ENCODE assay signal across 21 cellular contexts in genomic region chr10:12701696-12702095, GRCh38.
DNase-seq lines count a peak whose midpoint lies in the region; ATAC-seq and TF ChIP-seq lines count a peak whose summit lies in the region.
"Had no signal": no experiment of that assay in that cellular context is flagged by ENCODE, and none has a peak within 500 bp of the region (broad histone marks: within the 10 kb centered on the region; RNA-seq: fewer than 3 reads in every experiment).

No MANE protein-coding gene starts in this region.

- H4K91ac ChIP-seq in IMR-90 (ENCODE audit: insufficient read depth, low read depth, low read length) (peak overlapping the region; percentile 84), mesenchymal stem cell (ENCODE audit: low read length) (no peak overlapping the region)

- H3K27ac Mint-ChIP-seq in CD8-positive, alpha-beta T cell = peak overlapping the region; percentile 34
- peak overlapping the region; percentile 95 for H3K27ac Mint-ChIP-seq in chondrocyte (ENCODE audit: unreplicated experiment)
- H3K27ac Mint-ChIP-seq in immature natural killer cell = no peak overlapping the region
- H3K27ac Mint-ChIP-seq: activated naive CD8-positive, alpha-beta T cell had no signal

- H4K20me1 ChIP-seq in IMR-90 (ENCODE audit: insufficient read depth, low read length) = no peaks in the 10 kb centered on the region

- peak overlapping the region in 1 of 2 experiments; percentile 61 for H2BK12ac ChIP-seq in mesenchymal stem cell (ENCODE audit: low read length in 2 of 2)

- 0 out of 4 replicates have a peak, but pooled peaks cover 0 to 4% of the 10 kb centered on the region in 2 experiments for H3K79me1 ChIP-seq in IMR-90 (ENCODE audit: low read depth in 1 of 2, low read length in 2 of 2)
- H3K79me1 ChIP-seq in mesenchymal stem cell (replicated peaks; ENCODE audit: low read length, poor library complexity, severe bottlenecking) = peaks cover 10% of the 10 kb centered on the region

- no peak for TF ChIP-seq CTCF in CD8-positive, alpha-beta T cell (IDR thresholded peaks at IDR 0.05)
- TF ChIP-seq CTCF in IMR-90 (conservative IDR thresholded peaks at IDR 0.05; ENCODE audit: low read depth, low read length) (no peak), chondrocyte (IDR thresholded peaks at IDR 0.05) (no peak)

- intact Hi-C loops in CD8-positive, alpha-beta T cell (cut with DNase I, micrococcal nuclease) = loop anchor here in 1 of 2 experiments (10.0 kb wide), 1 partner anchor 403 kb away; the partner anchor contains the start of gene OPTN
- intact Hi-C loops in IMR-90 (cut with micrococcal nuclease) = no loop called here

- CTCF ChIA-PET in CD8-positive, alpha-beta T cell (lab: Charles Lee) = interaction anchor here (5.3 kb wide), 1 partner anchor 9 kb away, joined by 30 read pairs; no protein-coding TSS in a partner anchor
- CTCF ChIA-PET in IMR-90 (lab: Yijun Ruan, JAX) = no interaction called here

- peak overlapping the region; percentile 63 for H2BK20ac ChIP-seq in IMR-90 (ENCODE audit: low read depth, low read length)

- no peak overlapping the region for H2AK9ac ChIP-seq in IMR-90 (replicated peaks; ENCODE audit: low read depth, low read length, poor library complexity)

- POLR2A ChIA-PET in CD8-positive, alpha-beta T cell (lab: Charles Lee) = no interaction called here
- POLR2A ChIA-PET in IMR-90 (lab: Charles Lee; ENCODE audit: unreplicated experiment) = no interaction called here

- in situ Hi-C loops in IMR-90 (cut with MboI; ENCODE audit: low sequenced_read_pairs) = loop anchor here (25.0 kb wide), 1 partner anchor 361 kb away; no protein-coding TSS in a partner anchor

- peak overlapping the region; percentile 75 for H3K14ac ChIP-seq in IMR-90 (replicated peaks; ENCODE audit: low read depth, low read length)
- no peak overlapping the region for H3K14ac ChIP-seq in mesenchymal stem cell (ENCODE audit: low read length in 2 of 2)

- no peak overlapping the region for H3K4me3 ChIP-seq in CD8-positive, alpha-beta T cell (ENCODE audit: low read depth, low read length)
- H3K4me3 ChIP-seq in IMR-90 (ENCODE audit: insufficient read depth, low read depth, low read length) (no peak overlapping the region), mesenchymal stem cell (ENCODE audit: insufficient read depth in 1 of 2, low read depth in 1 of 2, low read length in 2 of 2) (no peak overlapping the region)
- H3K4me3 ChIP-seq: GM12878, lung, smooth muscle cell had no signal

- H2BK5ac ChIP-seq in IMR-90 (ENCODE audit: low read depth, low read length, poor library complexity, severe bottlenecking) (peak overlapping the region; percentile 71), mesenchymal stem cell (ENCODE audit: low read depth, low read length, poor library complexity, severe bottlenecking) (no peak overlapping the region)

- H3K9ac ChIP-seq in IMR-90 (ENCODE audit: low read depth, low read length) (no peak overlapping the region), mesenchymal stem cell (ENCODE audit: low read length) (no peak overlapping the region)

- no peaks in the 10 kb centered on the region for H3K9me3 Mint-ChIP-seq in CD8-positive, alpha-beta T cell
- H3K9me3 Mint-ChIP-seq in chondrocyte (ENCODE audit: low read depth) = peaks cover 2% of the 10 kb centered on the region
- H3K9me3 Mint-ChIP-seq in immature natural killer cell = no peaks in the 10 kb centered on the region

- peaks cover 19% of the 10 kb centered on the region for H3K9me1 ChIP-seq in IMR-90 (ENCODE audit: insufficient read depth, low read length)

- no TSS peak for BruUV-seq in IMR-90 (replicated peaks; lab: Mats Ljungman, UMichigan)

- H2AFZ ChIP-seq in IMR-90 (replicated peaks; ENCODE audit: low read length, poor library complexity) (peak overlapping the region; percentile 55), mesenchymal stem cell (ENCODE audit: low read depth, low read length) (no peak overlapping the region)

- H3K4me2 ChIP-seq in IMR-90 (ENCODE audit: low read depth, low read length) (no peak overlapping the region), mesenchymal stem cell (ENCODE audit: low read length, poor library complexity, severe bottlenecking) (no peak overlapping the region)
- H3K4me2 ChIP-seq: smooth muscle cell had no signal

- no peak for TF ChIP-seq RAD21 in IMR-90 (IDR thresholded peaks at IDR 0.05; ENCODE audit: low read length)

- H3K27me3 ChIP-seq in CD8-positive, alpha-beta T cell (ENCODE audit: insufficient read depth, low read length) = no peaks in the 10 kb centered on the region
- H3K27me3 ChIP-seq in IMR-90 (ENCODE audit: control insufficient read depth, insufficient read depth, low read length) (no peaks in the 10 kb centered on the region), mesenchymal stem cell (ENCODE audit: control insufficient read depth in 1 of 2, insufficient read depth in 1 of 2, low read length in 2 of 2) (no peaks in the 10 kb centered on the region)
- H3K27me3 ChIP-seq: brain microvascular endothelial cell had no signal

- DNase-seq in CD8-positive, alpha-beta T cell = no peak
- DNase-seq in IMR-90 (peak; percentile 57), chondrocyte (ENCODE audit: low spot score) (no peak), mesenchymal stem cell (peak; percentile 59), immature natural killer cell (no peak), inferior parietal cortex (ENCODE audit: extremely low spot score) (no peak), HT-29 (ENCODE audit: low spot score) (no peak)
- DNase-seq: activated CD4-positive, alpha-beta T cell treated with anti-CD3 and anti-CD28 coated beads, Interleukin-2, amount 50 U/mL, for 4 hours; activated T-cell treated with anti-CD3 and anti-CD28 coated beads, Interleukin-2, amount 50 U/mL, for 1 hour; AML-193; brain microvascular endothelial cell; GF-D8; Karpas-422; NCI-H1092; NCI-H2081 treated with DMSO at 0.1 percent for 48 hours; stimulated activated CD8-positive, alpha-beta memory T cell treated with anti-CD3 and anti-CD28 coated beads, Interleukin-4, amount 100 ng/mL, for 48 hours had no signal

- H3K4ac ChIP-seq in IMR-90 (ENCODE audit: low read depth, low read length) (peak overlapping the region; percentile 76), mesenchymal stem cell (ENCODE audit: low read depth in 1 of 2, low read length in 2 of 2) (no peak overlapping the region)

- peak overlapping the region; percentile 98 for H2BK120ac ChIP-seq in IMR-90 (ENCODE audit: low read depth, low read length)
- no peak overlapping the region for H2BK120ac ChIP-seq in mesenchymal stem cell (ENCODE audit: low read depth, low read length)

- H4K8ac ChIP-seq in IMR-90 (ENCODE audit: low read depth in 2 of 2, low read length in 2 of 2) = peak overlapping the region; percentile 68; a peak in 3 of 4 replicates
- H4K8ac ChIP-seq in mesenchymal stem cell (ENCODE audit: low read length) = no peak overlapping the region

- H3K4me1 Mint-ChIP-seq in CD8-positive, alpha-beta T cell (ENCODE audit: low read depth) = no peaks in the 10 kb centered on the region
- H3K4me1 Mint-ChIP-seq in chondrocyte (ENCODE audit: low read depth) (peaks cover 91% of the 10 kb centered on the region), immature natural killer cell (peaks cover 10 to 12% of the 10 kb centered on the region in 2 donors)

- no peak overlapping the region for H3K23ac ChIP-seq in IMR-90 (ENCODE audit: low read depth, low read length)
- no peak overlapping the region for H3K23ac ChIP-seq in mesenchymal stem cell (ENCODE audit: low read length in 2 of 2)

- peaks cover 4% of the 10 kb centered on the region for H3K36me3 Mint-ChIP-seq in CD8-positive, alpha-beta T cell
- H3K36me3 Mint-ChIP-seq in chondrocyte (ENCODE audit: low read depth) (no peaks in the 10 kb centered on the region), immature natural killer cell (peaks cover 3 to 9% (median 6%) of the 10 kb centered on the region in 3 donors)

- TF ChIP-seq POLR2A in IMR-90 (IDR thresholded peaks at IDR 0.05; ENCODE audit: low read depth, low read length) = no peak

- H3K4me3 Mint-ChIP-seq in CD8-positive, alpha-beta T cell = no peak overlapping the region
- H3K4me3 Mint-ChIP-seq in chondrocyte (ENCODE audit: unreplicated experiment) = peak overlapping the region; percentile 14
- H3K4me3 Mint-ChIP-seq in immature natural killer cell = no peak overlapping the region
- H3K4me3 Mint-ChIP-seq: activated naive CD8-positive, alpha-beta T cell had no signal

- H4K5ac ChIP-seq in IMR-90 (ENCODE audit: low read depth, low read length) = peak overlapping the region; percentile 85

- H3K56ac ChIP-seq in IMR-90 (ENCODE audit: extremely low read depth, insufficient read depth, low read length) = no peak overlapping the region

- no CpG with 5 or more reads among the region's 6 CpGs for WGBS in IMR-90 (ENCODE audit: extremely low coverage in 2 of 2, insufficient read length in 1 of 2), 2 experiments
- 45% methylated on average over 4 of the region's 6 CpGs for WGBS in mesenchymal stem cell

- no peaks in the 10 kb centered on the region for H3K27me3 Mint-ChIP-seq in CD8-positive, alpha-beta T cell (ENCODE audit: low read depth)
- no peaks in the 10 kb centered on the region for H3K27me3 Mint-ChIP-seq in chondrocyte (ENCODE audit: low read depth)
- H3K27me3 Mint-ChIP-seq in immature natural killer cell (ENCODE audit: low read depth in 3 of 3) = peaks cover 0 to 3% (median 0%) of the 10 kb centered on the region in 3 donors
- H3K27me3 Mint-ChIP-seq: activated naive CD8-positive, alpha-beta T cell had no signal

- H2AK5ac ChIP-seq in IMR-90 (ENCODE audit: low read depth, low read length) (peak overlapping the region; percentile 80), mesenchymal stem cell (ENCODE audit: low read length, severe bottlenecking) (peak overlapping the region; percentile 72)

- H2BK15ac ChIP-seq in IMR-90 (ENCODE audit: low read depth, low read length) = peak overlapping the region; percentile 82; the same call in 2 of the 3 replicates
- no peak overlapping the region for H2BK15ac ChIP-seq in mesenchymal stem cell (ENCODE audit: low read depth, poor library complexity, severe bottlenecking)

- dilution Hi-C loops in IMR-90 (cut with HindIII; ENCODE audit: low sequenced_read_pairs, unreplicated experiment) = no loop called here

- H3K9me3 ChIP-seq in CD8-positive, alpha-beta T cell (ENCODE audit: low read length) = no peaks in the 10 kb centered on the region
- H3K9me3 ChIP-seq in IMR-90 (ENCODE audit: control insufficient read depth, insufficient read depth, low read length) = no peaks in the 10 kb centered on the region
- H3K9me3 ChIP-seq in mesenchymal stem cell (ENCODE audit: control insufficient read depth, low read length) = no peaks in the 10 kb centered on the region

- ATAC-seq in CD8-positive, alpha-beta T cell = no peak
- no peak for ATAC-seq in IMR-90 (ENCODE audit: low read depth)
- ATAC-seq: GM12878, Panc1 had no signal

- H3K18ac ChIP-seq in IMR-90 (ENCODE audit: low read depth, low read length) = peak overlapping the region; percentile 84
- H3K18ac ChIP-seq in mesenchymal stem cell (ENCODE audit: low read depth in 1 of 2, low read length in 2 of 2) = peak overlapping the region in 1 of 2 experiments; percentile 31

- H3K4me1 ChIP-seq in CD8-positive, alpha-beta T cell (ENCODE audit: insufficient read depth, low read length) = no peaks in the 10 kb centered on the region
- H3K4me1 ChIP-seq in IMR-90 (ENCODE audit: control insufficient read depth, insufficient read depth, low read length) (peaks cover 25% of the 10 kb centered on the region), mesenchymal stem cell (ENCODE audit: control insufficient read depth, insufficient read depth, low read depth, low read length) (peaks cover 23% of the 10 kb centered on the region)

- H3K27ac ChIP-seq in CD8-positive, alpha-beta T cell (ENCODE audit: low read depth, low read length) = no peak overlapping the region
- H3K27ac ChIP-seq in IMR-90 (ENCODE audit: insufficient read depth, low read length) (peak overlapping the region; percentile 35), mesenchymal stem cell (ENCODE audit: low read length, poor library complexity, severe bottlenecking) (peak overlapping the region; percentile 99)
- H3K27ac ChIP-seq: brain microvascular endothelial cell had no signal

- H3K36me3 ChIP-seq in CD8-positive, alpha-beta T cell (ENCODE audit: insufficient read depth, low read length) = no peaks in the 10 kb centered on the region
- H3K36me3 ChIP-seq in IMR-90 (ENCODE audit: control insufficient read depth, insufficient read depth, low read length) (no peaks in the 10 kb centered on the region), mesenchymal stem cell (ENCODE audit: control insufficient read depth in 1 of 2, insufficient read depth in 2 of 2, low read depth in 1 of 2, low read length in 2 of 2) (no peaks in the 10 kb centered on the region)
- H3K36me3 ChIP-seq: brain microvascular endothelial cell had no signal

Comparison
In these comparisons a context has a peak if more than half of its experiments do, and no peak if none do; other contexts are left out.
1. DNase-seq: peak in IMR-90 (single experiment) and mesenchymal stem cell (single experiment); none in CD8-positive, alpha-beta T cell (0 of 7), chondrocyte (single experiment), immature natural killer cell (0 of 3), inferior parietal cortex (single experiment) and HT-29 (single experiment).
2. H3K27ac Mint-ChIP-seq: peak in CD8-positive, alpha-beta T cell (single experiment) and chondrocyte (single experiment); none in immature natural killer cell (0 of 6).